ENCODE assay signal across 18 cellular contexts in genomic region chr11:33389635-33390034, GRCh38. TPM values are rescaled to one million over a fixed set of nuclear protein-coding genes. Genes with fewer than 3 reads are reported as not detected.
DNase-seq lines count a peak whose midpoint lies in the region; ATAC-seq, FAIRE-seq and TF ChIP-seq lines count a peak whose summit lies in the region.
"Had no signal": no experiment of that assay in that cellular context is flagged by ENCODE, and none has a peak within 500 bp of the region (broad histone marks: within the 10 kb centered on the region; RNA-seq: fewer than 3 reads in every experiment).

No MANE protein-coding gene starts in this region.

- H3K4me1 ChIP-seq in GM12878 (ENCODE audit: control insufficient read depth, insufficient read depth, low read length), result peaks cover 28% of the 10 kb centered on the region
- H3K4me1 ChIP-seq: ascending aorta had no signal

- peak overlapping the region; percentile 89 for H3K4me2 ChIP-seq in GM12878 (ENCODE audit: control insufficient read depth, insufficient read depth)
- H3K4me2 ChIP-seq: KMS-11 had no signal

- H3K9me3 ChIP-seq in GM12878 (replicated peaks; ENCODE audit: control insufficient read depth, insufficient read depth, low read length), result peaks cover 4% of the 10 kb centered on the region; the same call in 2 of the 3 replicates
- H3K9me3 ChIP-seq: ascending aorta had no signal

- TF ChIP-seq RAD21 in GM12878 (IDR thresholded peaks at IDR 0.05; ENCODE audit: insufficient read depth, low read depth, low read length), result no peak

- no peaks in the 10 kb centered on the region; the same call in 1 of the 2 replicates for H3K79me2 ChIP-seq in GM12878 (ENCODE audit: control insufficient read depth, insufficient read depth, low read length)

- peak overlapping the region; percentile 56 for H2AFZ ChIP-seq in GM12878 (ENCODE audit: control insufficient read depth, low read depth, low read length)

- ATAC-seq in GM18861 (IDR thresholded peaks at IDR 0.05; ENCODE audit: unreplicated experiment), result peak; percentile 52
- ATAC-seq in GM21528 (IDR thresholded peaks at IDR 0.05; ENCODE audit: low FRiP score, unreplicated experiment), result peak; percentile 53
- peak; percentile 55 for ATAC-seq in HG03097 (IDR thresholded peaks at IDR 0.05; ENCODE audit: low FRiP score, unreplicated experiment)
- ATAC-seq in GM12878, result peak; percentile 80
- ATAC-seq: HCT116, natural killer cell had no signal

- peak overlapping the region; percentile 45; the same call in 1 of the 2 replicates for H3K4me3 ChIP-seq in GM12878
- no peak overlapping the region for H3K4me3 ChIP-seq in brain microvascular endothelial cell (ENCODE audit: low read depth, low read length)
- no peak overlapping the region for H3K4me3 ChIP-seq in lower leg skin (ENCODE audit: low read depth, poor library complexity, severe bottlenecking)
- H3K4me3 ChIP-seq: ascending aorta had no signal

- SMC1A ChIA-PET in GM12878 (lab: Charles Lee; ENCODE audit: uncharacterized antibody, unreplicated experiment), result interaction anchor here (0.8 to 2.2 kb wide), 11 partner anchors 9 to 352 kb away, joined by 3 to 13 read pairs (median 4); no protein-coding TSS in a partner anchor

- H4K20me1 ChIP-seq in GM12878 (ENCODE audit: control insufficient read depth, insufficient read depth), result no peaks in the 10 kb centered on the region

- TF ChIP-seq EP300 in GM12878 (IDR thresholded peaks at IDR 0.05; ENCODE audit: borderline replicate concordance in 1 of 2, control insufficient read depth in 1 of 2, low read depth in 2 of 2, low read length in 2 of 2), result no peak

- CTCF ChIA-PET in GM12878 (lab: Yijun Ruan, JAX), result interaction anchor here (0.7 to 2.7 kb wide), 5 partner anchors 14 to 353 kb away, joined by 3 to 8 read pairs (median 6); no protein-coding TSS in a partner anchor

- H3K9ac ChIP-seq in GM12878 (ENCODE audit: control insufficient read depth, insufficient read depth, low read length), result peak overlapping the region; percentile 31; the same call in 1 of the 2 replicates
- H3K9ac ChIP-seq: KMS-11 had no signal

- BruUV-seq in GM12878 (replicated peaks; lab: Mats Ljungman, UMichigan), result no TSS peak

- RAD21 ChIA-PET in GM12878 (lab: Charles Lee; ENCODE audit: unreplicated experiment), result interaction anchor here (0.6 to 1.6 kb wide), 5 partner anchors 10 to 135 kb away, joined by 3 to 13 read pairs (median 3); no protein-coding TSS in a partner anchor

- POLR2A ChIA-PET in GM12878 (lab: Charles Lee), result interaction anchor here (0.6 to 1.6 kb wide), 4 partner anchors 11 to 348 kb away, joined by 3 to 7 read pairs (median 4); no protein-coding TSS in a partner anchor

- TF ChIP-seq POLR2A in GM12878 (IDR thresholded peaks at IDR 0.05; ENCODE audit: low read depth, low read length), result no peak
- TF ChIP-seq POLR2A in lower leg skin (IDR thresholded peaks at IDR 0.05), result no peak

- WGBS in GM12878 (ENCODE audit: insufficient coverage, insufficient replicate concordance, low lambda C conversion rate, missing lambda C conversion rate), result 1% methylated on average over 4 of the region's 4 CpGs
- 67 to 73% methylated on average over 4 of the region's 4 CpGs for WGBS in lower leg skin, 2 donors

- H3K27ac ChIP-seq in GM12878 (ENCODE audit: control insufficient read depth, insufficient read depth), result peak overlapping the region; percentile 85
- H3K27ac ChIP-seq in brain microvascular endothelial cell, result no peak overlapping the region
- H3K27ac ChIP-seq: ascending aorta, KMS-11, RWPE1 had no signal

- DNase-seq in GM12878 (ENCODE audit: low read depth, low spot score) (peak; percentile 45), NCI-H2081 treated with DMSO at 0.1 percent for 48 hours (lab: John Stamatoyannopoulos, UW) (no peak), brain microvascular endothelial cell (no peak), lower leg skin (ENCODE audit: low spot score in 2 of 2) (no peak), ACHN (no peak)
- DNase-seq: CD4-positive, CD25-positive, alpha-beta regulatory T cell; effector CD4-positive, alpha-beta T cell; kidney glomerular epithelial cell; natural killer cell had no signal

- in situ Hi-C loops in GM12878 (cut with MboI) (no loop called here), brain microvascular endothelial cell (cut with HindIII; ENCODE audit: low pct_ligation_motif_present, low sequenced_read_pairs) (no loop called here), ACHN (cut with HindIII; ENCODE audit: low pct_ligation_motif_present, low pct_unique_long_range_greater_than_20kb, low sequenced_read_pairs) (no loop called here)

- TF ChIP-seq CTCF in GM12878 (IDR thresholded peaks at IDR 0.05 in 2 of 3, conservative IDR thresholded peaks at IDR 0.05 in 1 of 3; ENCODE audit: control insufficient read depth in 2 of 3, extremely low read depth in 1 of 3, insufficient read depth in 1 of 3, low read depth in 3 of 3, low read length in 3 of 3) (no peak), brain microvascular endothelial cell (IDR thresholded peaks at IDR 0.05; ENCODE audit: low read depth, low read length, missing control alignments) (no peak), lower leg skin (IDR thresholded peaks at IDR 0.05) (no peak)

- H3K27me3 ChIP-seq in GM12878 (replicated peaks in 1 of 2; ENCODE audit: control insufficient read depth in 2 of 2, insufficient read depth in 2 of 2, low read length in 1 of 2) (no peaks in the 10 kb centered on the region), brain microvascular endothelial cell (replicated peaks) (no peaks in the 10 kb centered on the region)
- H3K27me3 ChIP-seq: ascending aorta had no signal

- H3K36me3 ChIP-seq in GM12878 (ENCODE audit: control insufficient read depth in 2 of 2, insufficient read depth in 2 of 2, low read length in 1 of 2) (no peaks in the 10 kb centered on the region), brain microvascular endothelial cell (replicated peaks) (no peaks in the 10 kb centered on the region)
- H3K36me3 ChIP-seq: ascending aorta had no signal

- FAIRE-seq in GM12878 (lab: Jason Lieb, UNC), result peak; percentile 84
- FAIRE-seq: frontal cortex, urothelium cell line had no signal

- intact Hi-C loops in GM12878 (cut with micrococcal nuclease; ENCODE audit: unreplicated experiment) (loop anchor here (10.0 kb wide), 1 partner anchor 665 kb away; the partner anchor contains the start of gene CAPRIN1), lower leg skin (cut with DNase I; ENCODE audit: low total_unique reads) (no loop called here)

TF ChIP-seq in GM12878, 131 proteins besides CTCF, POLR2A, EP300 and RAD21:
- TF ChIP-seq SMARCA5 (IDR thresholded peaks at IDR 0.05) (no peak), IKZF1 (conservative IDR thresholded peaks at IDR 0.05) (peak; percentile 33), MEF2B (IDR thresholded peaks at IDR 0.05; ENCODE audit: partially characterized antibody, poor library complexity, severe bottlenecking) (peak; percentile 39), IKZF2 (IDR thresholded peaks at IDR 0.05) (peak; percentile 34 to 53; a peak in 3 of 4 replicates), SREBF2 (IDR thresholded peaks at IDR 0.05; ENCODE audit: low read length) (no peak), MYB (IDR thresholded peaks at IDR 0.05; ENCODE audit: borderline replicate concordance, low read depth, low read length) (no peak), JUNB (IDR thresholded peaks at IDR 0.05) (peak; percentile 36; the same call in 1 of the 2 replicates), RAD51 (IDR thresholded peaks at IDR 0.05) (peak; percentile 47; the same call in 1 of the 2 replicates), LARP7 (IDR thresholded peaks at IDR 0.05) (no peak), DPF2 (IDR thresholded peaks at IDR 0.05) (no peak), RFX5 (IDR thresholded peaks at IDR 0.05; ENCODE audit: low read depth, low read length) (no peak), NR2F1 (conservative IDR thresholded peaks at IDR 0.05) (peak; percentile 57), SMAD1 (IDR thresholded peaks at IDR 0.05; ENCODE audit: low read depth, partially characterized antibody) (no peak)
- TF ChIP-seq, protein P1, sequence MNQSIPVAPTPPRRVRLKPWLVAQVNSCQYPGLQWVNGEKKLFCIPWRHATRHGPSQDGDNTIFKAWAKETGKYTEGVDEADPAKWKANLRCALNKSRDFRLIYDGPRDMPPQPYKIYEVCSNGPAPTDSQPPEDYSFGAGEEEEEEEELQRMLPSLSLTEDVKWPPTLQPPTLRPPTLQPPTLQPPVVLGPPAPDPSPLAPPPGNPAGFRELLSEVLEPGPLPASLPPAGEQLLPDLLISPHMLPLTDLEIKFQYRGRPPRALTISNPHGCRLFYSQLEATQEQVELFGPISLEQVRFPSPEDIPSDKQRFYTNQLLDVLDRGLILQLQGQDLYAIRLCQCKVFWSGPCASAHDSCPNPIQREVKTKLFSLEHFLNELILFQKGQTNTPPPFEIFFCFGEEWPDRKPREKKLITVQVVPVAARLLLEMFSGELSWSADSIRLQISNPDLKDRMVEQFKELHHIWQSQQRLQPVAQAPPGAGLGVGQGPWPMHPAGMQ (IDR thresholded peaks at IDR 0.05; ENCODE audit: borderline replicate concordance), result no peak

RNA-seq across cellular contexts. Expression of gene KIAA1549L, which starts 13.7 kb away (rescaled TPM):
- 20.7 and 21.8 TPM in 2 replicates for total RNA-seq in GM12878 (2013; cell fraction: nucleolus; rRNA removed)
- 2.1 and 2.4 TPM in 2 replicates for total RNA-seq in GM12878 (2014; rRNA removed)
- total RNA-seq in GM12878 (2014; rRNA removed; fragmentation: Illumina TruSeq; extraction: Trizol), result 1.7 and 1.9 TPM in 2 replicates
- 4.4 and 4.7 TPM in 2 replicates for total RNA-seq in GM12878 (2021)
- 1.1 TPM for polyA plus RNA-seq in GM12878 (2011; ENCODE audit: low read depth)
- 1.3 and 2.7 TPM in 2 replicates for polyA plus RNA-seq in GM12878 (2011; rRNA removed)
- 1.8 and 2.5 TPM in 2 replicates for polyA plus RNA-seq in GM12878 (2011; cell fraction: cytosol; rRNA removed)
- 3.1 and 3.7 TPM in 2 replicates for polyA plus RNA-seq in GM12878 (2011; cell fraction: nucleus; rRNA removed)
- polyA plus RNA-seq in GM12878 (2012), result 1.5 and 1.8 TPM in 2 replicates
- 2.3 and 2.7 TPM in 2 replicates for polyA plus RNA-seq in GM12878 (2014; fragmentation: Illumina TruSeq; extraction: Trizol)
- polyA plus RNA-seq in GM12878 (2014; fragmentation: Nextera tagmentation; extraction: Ambion mirVana), result under 1 TPM; 0.27 to 0.35 TPM
- polyA plus RNA-seq in GM12878 (2014; rRNA removed), result 1.9 and 2.1 TPM in 2 replicates
- polyA plus RNA-seq in GM12878 (2016; fragmentation: Nextera tagmentation; extraction: Ambion mirVana), result under 1 TPM; 0.64 to 0.96 TPM
- 4.5 and 5.9 TPM in 2 replicates for polyA minus RNA-seq in GM12878 (2011; rRNA and poly(A)+ RNA removed)
- 2.6 and 3.5 TPM in 2 replicates for polyA minus RNA-seq in GM12878 (2011; cell fraction: cytosol; rRNA and poly(A)+ RNA removed)
- 3.7 and 4.6 TPM in 2 replicates for polyA minus RNA-seq in GM12878 (2011; cell fraction: nucleus; rRNA and poly(A)+ RNA removed)
- 1 to 10 TPM; 2.0 to 4.2 (median 3.1) TPM for total RNA-seq in lower leg skin
- total RNA-seq: ascending aorta; CD4-positive, CD25-positive, alpha-beta regulatory T cell; natural killer cell had no signal
- polyA plus RNA-seq: CD4-positive, CD25-positive, alpha-beta regulatory T cell had no signal
